21 cellular contexts compared by ENCODE assay signal in the genomic region with DNA sequence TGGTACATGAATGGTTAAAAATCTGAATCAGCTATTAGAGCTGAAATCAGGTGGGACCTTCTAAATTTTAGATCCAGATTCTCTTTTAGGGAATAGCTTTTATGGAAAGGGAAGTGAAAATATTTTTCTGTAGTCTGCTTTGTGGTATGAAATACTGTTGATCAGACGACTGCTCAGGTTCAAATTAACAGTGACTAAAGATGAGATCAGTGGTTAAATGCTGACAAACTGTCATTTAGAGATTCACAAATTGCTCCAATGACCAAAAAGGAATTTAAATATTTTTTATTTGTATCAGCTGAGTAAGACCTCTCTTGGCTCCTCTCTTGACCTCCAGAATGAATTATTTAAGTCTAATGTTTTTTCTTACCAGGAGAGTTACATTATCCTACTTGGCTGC.
DNase-seq lines count a peak whose midpoint lies in the region; ATAC-seq, FAIRE-seq and TF ChIP-seq lines count a peak whose summit lies in the region.
"Had no signal": no experiment of that assay in that cellular context is flagged by ENCODE, and none has a peak within 500 bp of the region (broad histone marks: within the 10 kb centered on the region; RNA-seq: fewer than 3 reads in every experiment).

No MANE protein-coding gene starts in this region.

- 3 to 7% methylated on average over 1 of the region's 1 CpG for WGBS in GM23248 (ENCODE audit: low coverage in 1 of 2, low lambda C conversion rate in 2 of 2, missing lambda C conversion rate in 2 of 2), 2 experiments

- 0 out of 2 replicates have a peak, but pooled peaks cover 16% of the 10 kb centered on the region for H3K79me2 ChIP-seq in GM23248 (ENCODE audit: insufficient read depth)

- in situ Hi-C loops in GM23248 (cut with MboI), result no loop called here

- no peaks in the 10 kb centered on the region for H3K27me3 ChIP-seq in GM23248 (replicated peaks; ENCODE audit: insufficient read depth)
- H3K27me3 ChIP-seq: MG63 had no signal

- no peak overlapping the region for H3K27ac Mint-ChIP-seq in osteocyte (ENCODE audit: unreplicated experiment)
- H3K27ac Mint-ChIP-seq: CD14-positive monocyte had no signal

- H4K20me1 ChIP-seq in GM23248 (ENCODE audit: insufficient read depth), result no peaks in the 10 kb centered on the region

- FAIRE-seq in D721Med (lab: Jason Lieb, UNC), result peak; percentile 58
- FAIRE-seq: A549 had no signal

- H3K4me2 ChIP-seq in GM23248 (ENCODE audit: unreplicated experiment), result no peak overlapping the region
- H3K4me2 ChIP-seq: A549 had no signal

- peaks cover 5% of the 10 kb centered on the region for H3K9me3 Mint-ChIP-seq in osteocyte (ENCODE audit: unreplicated experiment)

- no peak overlapping the region for H2AFZ ChIP-seq in GM23248

- TF ChIP-seq CTCF in D721Med (IDR thresholded peaks at IDR 0.05; ENCODE audit: insufficient read depth, missing control alignments) (no peak), epithelial cell of esophagus (IDR thresholded peaks at IDR 0.05; ENCODE audit: insufficient read depth, low read depth, low read length, missing control alignments) (no peak), osteocyte (IDR thresholded peaks at IDR 0.05) (no peak)

- peaks cover 9% of the 10 kb centered on the region for H3K4me1 ChIP-seq in GM23248 (ENCODE audit: insufficient read depth)
- H3K4me1 ChIP-seq: A549 had no signal

- H3K4me1 Mint-ChIP-seq in osteocyte (ENCODE audit: unreplicated experiment), result no peaks in the 10 kb centered on the region
- H3K4me1 Mint-ChIP-seq: CD14-positive monocyte had no signal

- H3K27me3 Mint-ChIP-seq in osteocyte (ENCODE audit: unreplicated experiment), result no peaks in the 10 kb centered on the region

- no peaks in the 10 kb centered on the region for H3K9me2 ChIP-seq in GM23248 (ENCODE audit: insufficient read depth)

- no peaks in the 10 kb centered on the region for H3K36me3 ChIP-seq in GM23248 (ENCODE audit: low read depth)
- H3K36me3 ChIP-seq: MG63 had no signal

- no peak overlapping the region for H3K27ac ChIP-seq in GM23248
- H3K27ac ChIP-seq: A549 had no signal

- H3K36me3 Mint-ChIP-seq in osteocyte (ENCODE audit: unreplicated experiment), result no peaks in the 10 kb centered on the region

- no peak overlapping the region for H3K4me3 Mint-ChIP-seq in osteocyte (ENCODE audit: unreplicated experiment)
- H3K4me3 Mint-ChIP-seq: CD14-positive monocyte had no signal

- ATAC-seq in GM21723 (IDR thresholded peaks at IDR 0.05; ENCODE audit: unreplicated experiment), result no peak
- no peak for ATAC-seq in HG03460 (IDR thresholded peaks at IDR 0.05; ENCODE audit: unreplicated experiment)
- ATAC-seq: A549 had no signal

- DNase-seq in D721Med (ENCODE audit: insufficient read length, low spot score) (no peak), GM23248 (peak; percentile 40), M059J (ENCODE audit: low read depth) (peak; percentile 56), epithelial cell of esophagus (ENCODE audit: low read depth) (peak; percentile 14), NCI-H187 (lab: John Stamatoyannopoulos, UW) (no peak), osteocyte (ENCODE audit: extremely low spot score, unreplicated experiment) (no peak)
- DNase-seq: COR-L47; GDM1; H7; KG1; MG63; NCI-H1436; NCI-H2081 treated with DMSO at 0.1 percent for 48 hours; NCI-H2227 treated with DMSO at 0.1 percent for 48 hours; NCI-H69; NK-92 treated with Interleukin-12 subunit alpha and Interleukin-12 subunit beta, amount 100 ng/mL, for 24 hours; T-helper 1 cell had no signal

- H3K9me3 ChIP-seq in GM23248 (ENCODE audit: low read depth), result no peaks in the 10 kb centered on the region
- H3K9me3 ChIP-seq: A549, MG63 had no signal

- no peak overlapping the region for H3K4me3 ChIP-seq in GM23248
- no peak overlapping the region for H3K4me3 ChIP-seq in epithelial cell of esophagus (ENCODE audit: low read length)
- H3K4me3 ChIP-seq: A549, MG63 had no signal

- H3F3A ChIP-seq in GM23248 (ENCODE audit: insufficient read depth), result no peaks in the 10 kb centered on the region

- H3K9ac ChIP-seq in GM23248, result no peak overlapping the region

Comparison
In these comparisons a context has a peak if more than half of its experiments do, and no peak if none do; other contexts are left out.
1. DNase-seq: peak in GM23248 (single experiment), M059J (single experiment) and epithelial cell of esophagus (single experiment); none in D721Med (single experiment), NCI-H187 (0 of 2) and osteocyte (single experiment).